8 cellular contexts compared by ENCODE assay signal in genomic region chr14:94173471-94173884, GRCh38. TPM values are rescaled to one million over a fixed set of nuclear protein-coding genes. Genes with fewer than 3 reads are reported as not detected.
DNase-seq lines count a peak whose midpoint lies in the region; ATAC-seq, FAIRE-seq and TF ChIP-seq lines count a peak whose summit lies in the region.

No MANE protein-coding gene starts in this region.

- H3K4me3 Mint-ChIP-seq in CD8-positive, alpha-beta memory T cell = peak overlapping the region; percentile 81 to 96 (median 85)

- no peaks in the 10 kb centered on the region for H4K20me1 ChIP-seq in GM12878 (ENCODE audit: control insufficient read depth, insufficient read depth)

- H3K9ac ChIP-seq in HUES64 (ENCODE audit: low read depth, low read length) (peak overlapping the region; percentile 38; the same call in 1 of the 2 replicates), GM12878 (ENCODE audit: control insufficient read depth, insufficient read depth, low read length) (no peak overlapping the region)

- RAD21 ChIA-PET in GM12878 (lab: Charles Lee; ENCODE audit: unreplicated experiment) = interaction anchor here (1.0 kb wide), 1 partner anchor 37 kb away, joined by 3 read pairs; no protein-coding TSS in a partner anchor

- peak overlapping the region in 6 of 8 donors; percentile 47 to 90 (median 78) for H3K27ac Mint-ChIP-seq in CD8-positive, alpha-beta memory T cell

- no peaks in the 10 kb centered on the region for H3K27me3 ChIP-seq in CD8-positive, alpha-beta memory T cell (ENCODE audit: insufficient read depth, low read length, poor library complexity, severe bottlenecking)
- H3K27me3 ChIP-seq in HUES64 (ENCODE audit: insufficient read depth, low read length) (peaks cover 46% of the 10 kb centered on the region), GM12878 (replicated peaks in 1 of 2; ENCODE audit: control insufficient read depth in 2 of 2, insufficient read depth in 2 of 2, low read length in 1 of 2) (peaks cover 0 to 25% of the 10 kb centered on the region in 2 experiments; a peak in 2 of 4 replicates), right lobe of liver (no peaks in the 10 kb centered on the region), tibial artery (peaks cover 3 to 52% of the 10 kb centered on the region in 2 donors)

- TF ChIP-seq CTCF in GM12878 (IDR thresholded peaks at IDR 0.05 in 2 of 3, conservative IDR thresholded peaks at IDR 0.05 in 1 of 3; ENCODE audit: control insufficient read depth in 2 of 3, extremely low read depth in 1 of 3, insufficient read depth in 1 of 3, low read depth in 3 of 3, low read length in 3 of 3) (no peak), right lobe of liver (IDR thresholded peaks at IDR 0.05) (no peak), tibial artery (IDR thresholded peaks at IDR 0.05) (no peak)

- peak in 1 of 5 donors; percentile 1 for DNase-seq in CD8-positive, alpha-beta memory T cell
- DNase-seq in GM12878 (ENCODE audit: low read depth, low spot score) (no peak), right lobe of liver (peak in 1 of 3 donors; percentile 30), tibial artery (no peak), A172 (ENCODE audit: low spot score) (no peak), GM19239 (ENCODE audit: insufficient read length, low spot score) (no peak)

- H3K27ac ChIP-seq in CD8-positive, alpha-beta memory T cell (ENCODE audit: low read depth, low read length) = no peak overlapping the region
- H3K27ac ChIP-seq in HUES64 (ENCODE audit: low read depth, low read length) = peak overlapping the region; percentile 62; the same call in 1 of the 2 replicates
- H3K27ac ChIP-seq in GM12878 (ENCODE audit: control insufficient read depth, insufficient read depth) = no peak overlapping the region
- no peak overlapping the region for H3K27ac ChIP-seq in right lobe of liver
- H3K27ac ChIP-seq in tibial artery = no peak overlapping the region

- no peaks in the 10 kb centered on the region for H3K79me2 ChIP-seq in GM12878 (ENCODE audit: control insufficient read depth, insufficient read depth, low read length)

- no TSS peak for BruUV-seq in GM12878 (replicated peaks; lab: Mats Ljungman, UMichigan)

- H3K9me3 Mint-ChIP-seq in CD8-positive, alpha-beta memory T cell = no peaks in the 10 kb centered on the region

- no peaks in the 10 kb centered on the region for H3K36me3 ChIP-seq in CD8-positive, alpha-beta memory T cell (ENCODE audit: insufficient read depth, low read length)
- H3K36me3 ChIP-seq in HUES64 (ENCODE audit: insufficient read depth, low read length) (no peaks in the 10 kb centered on the region), GM12878 (ENCODE audit: control insufficient read depth in 2 of 2, insufficient read depth in 2 of 2, low read length in 1 of 2) (no peaks in the 10 kb centered on the region), right lobe of liver (no peaks in the 10 kb centered on the region), tibial artery (no peaks in the 10 kb centered on the region)

- intact Hi-C loops in GM12878 (cut with micrococcal nuclease; ENCODE audit: unreplicated experiment) = no loop called here
- intact Hi-C loops in right lobe of liver (cut with DNase I) = no loop called here
- intact Hi-C loops in tibial artery (cut with DNase I; ENCODE audit: low total_unique reads) = no loop called here

- TF ChIP-seq POLR2A in GM12878 (IDR thresholded peaks at IDR 0.05; ENCODE audit: low read depth, low read length) (no peak), right lobe of liver (IDR thresholded peaks at IDR 0.05) (no peak)

- CTCF ChIA-PET in CD8-positive, alpha-beta memory T cell (lab: Charles Lee) = interaction anchor here (0.7 to 2.8 kb wide), 2 partner anchors 12 to 137 kb away, joined by 3 to 12 read pairs; no protein-coding TSS in a partner anchor
- CTCF ChIA-PET in GM12878 (lab: Yijun Ruan, JAX) = interaction anchor here (0.9 kb wide), 1 partner anchor 41 kb away, joined by 4 read pairs; no protein-coding TSS in a partner anchor

- no peaks in the 10 kb centered on the region for H3K36me3 Mint-ChIP-seq in CD8-positive, alpha-beta memory T cell

- peaks cover 16 to 29% (median 24%) of the 10 kb centered on the region in 3 donors for H3K4me1 Mint-ChIP-seq in CD8-positive, alpha-beta memory T cell

- TF ChIP-seq EP300 in GM12878 (IDR thresholded peaks at IDR 0.05; ENCODE audit: borderline replicate concordance in 1 of 2, control insufficient read depth in 1 of 2, low read depth in 2 of 2, low read length in 2 of 2) = no peak

- H2AFZ ChIP-seq in GM12878 (ENCODE audit: control insufficient read depth, low read depth, low read length) = peak overlapping the region; percentile 11

- 2% methylated on average over 20 of the region's 20 CpGs for WGBS in HUES64
- WGBS in GM12878 (ENCODE audit: insufficient coverage, insufficient replicate concordance, low lambda C conversion rate, missing lambda C conversion rate) = 12% methylated on average over 20 of the region's 20 CpGs
- WGBS in right lobe of liver (ENCODE audit: insufficient coverage, low coverage, low lambda C conversion rate, missing lambda C conversion rate) = 7% methylated on average over 20 of the region's 20 CpGs

- in situ Hi-C loops in GM12878 (cut with MboI) = no loop called here

- POLR2A ChIA-PET in CD8-positive, alpha-beta memory T cell (lab: Charles Lee) = no interaction called here
- POLR2A ChIA-PET in GM12878 (lab: Charles Lee) = no interaction called here

- H3K4me1 ChIP-seq in CD8-positive, alpha-beta memory T cell (ENCODE audit: insufficient read depth, low read length) = peaks cover 10% of the 10 kb centered on the region
- H3K4me1 ChIP-seq in HUES64 (ENCODE audit: insufficient read depth, low read length) (peaks cover 21% of the 10 kb centered on the region), GM12878 (ENCODE audit: control insufficient read depth, insufficient read depth, low read length) (no peaks in the 10 kb centered on the region; the same call in 1 of the 2 replicates), right lobe of liver (peaks cover 0 to 15% (median 2%) of the 10 kb centered on the region in 4 donors), tibial artery (peaks cover 6 to 22% (median 18%) of the 10 kb centered on the region in 4 donors)

- ATAC-seq in GM12878 (no peak), right lobe of liver (peak in 2 of 4 donors; percentile 0 to 2), GM19463 (IDR thresholded peaks at IDR 0.05; ENCODE audit: unreplicated experiment) (no peak)

- peaks cover 17 to 26% of the 10 kb centered on the region in 2 donors for H3K27me3 Mint-ChIP-seq in CD8-positive, alpha-beta memory T cell

- no peaks in the 10 kb centered on the region for H3K9me3 ChIP-seq in CD8-positive, alpha-beta memory T cell (ENCODE audit: low read length)
- no peaks in the 10 kb centered on the region for H3K9me3 ChIP-seq in HUES64 (ENCODE audit: insufficient read depth, low read depth, low read length)
- H3K9me3 ChIP-seq in GM12878 (replicated peaks; ENCODE audit: control insufficient read depth, insufficient read depth, low read length) = no peaks in the 10 kb centered on the region; the same call in 2 of the 3 replicates
- no peaks in the 10 kb centered on the region for H3K9me3 ChIP-seq in right lobe of liver
- no peaks in the 10 kb centered on the region for H3K9me3 ChIP-seq in tibial artery

- SMC1A ChIA-PET in GM12878 (lab: Charles Lee; ENCODE audit: uncharacterized antibody, unreplicated experiment) = no interaction called here

- TF ChIP-seq RAD21 in GM12878 (IDR thresholded peaks at IDR 0.05; ENCODE audit: insufficient read depth, low read depth, low read length) = no peak

- H3K4me2 ChIP-seq in GM12878 (ENCODE audit: control insufficient read depth, insufficient read depth) = peak overlapping the region; percentile 73

- peak overlapping the region; percentile 77 for H3K4me3 ChIP-seq in CD8-positive, alpha-beta memory T cell (ENCODE audit: low read length)
- H3K4me3 ChIP-seq in HUES64 (ENCODE audit: low read length) (peak overlapping the region; percentile 86), GM12878 (peak overlapping the region; percentile 77), right lobe of liver (peak overlapping the region; percentile 50 to 67 (median 50)), tibial artery (peak overlapping the region; percentile 53 to 68)

- FAIRE-seq in GM12878 (lab: Jason Lieb, UNC) (no peak), GM19239 (lab: Jason Lieb, UNC) (no peak)

RNA-seq across cellular contexts. Expression of gene PPP4R4, which starts 0.6 kb away (rescaled TPM):
- total RNA-seq in CD8-positive, alpha-beta memory T cell = 1 to 10 TPM; 1.2 to 1.8 TPM
- 0.17 TPM for polyA plus RNA-seq in CD8-positive, alpha-beta memory T cell
- 3.3 TPM for polyA plus RNA-seq in HUES64 (2013, experiment 1 of 2)
- 4.8 TPM for polyA plus RNA-seq in HUES64 (2013, experiment 2 of 2)
- 0.17 and 0.20 TPM in 2 replicates for total RNA-seq in GM12878 (2013; cell fraction: nucleolus; rRNA removed)
- total RNA-seq in GM12878 (2014; rRNA removed) (0.06 and 0.22 TPM in 2 replicates), GM12878 (2014; rRNA removed; fragmentation: Illumina TruSeq; extraction: Trizol) (0.13 and 0.28 TPM in 2 replicates), GM12878 (2021) (0.13 TPM in 1 of 2 replicates, not detected in the other), right lobe of liver (1 to 10 TPM in 3 of 6 experiments, under 1 TPM in 3; 0.26 to 4.1 (median 1.2) TPM)
- not detected for polyA plus RNA-seq in GM12878 (2011; ENCODE audit: low read depth)
- polyA plus RNA-seq in GM12878 (2011; rRNA removed) (0.10 and 0.13 TPM in 2 replicates), GM12878 (2014; fragmentation: Illumina TruSeq; extraction: Trizol) (0.01 TPM in 1 of 2 replicates, not detected in the other), GM12878 (2014; fragmentation: Nextera tagmentation; extraction: Ambion mirVana) (under 1 TPM in 1 of 2 experiments, not detected in 1; 0.02 TPM), GM12878 (2014; rRNA removed) (not detected in 2 replicates), GM12878 (2016; fragmentation: Nextera tagmentation; extraction: Ambion mirVana) (not detected)
- 0.07 and 0.17 TPM in 2 replicates for polyA plus RNA-seq in GM12878 (2011; cell fraction: cytosol; rRNA removed)
- not detected in 2 replicates for polyA plus RNA-seq in GM12878 (2011; cell fraction: nucleus; rRNA removed)
- polyA plus RNA-seq in GM12878 (2012) = 0.08 and 0.20 TPM in 2 replicates
- 0.07 and 0.62 TPM in 2 replicates for polyA minus RNA-seq in GM12878 (2011; rRNA and poly(A)+ RNA removed)
- polyA minus RNA-seq in GM12878 (2011; cell fraction: cytosol; rRNA and poly(A)+ RNA removed) = not detected in 2 replicates
- 0.24 and 0.96 TPM in 2 replicates for polyA minus RNA-seq in GM12878 (2011; cell fraction: nucleus; rRNA and poly(A)+ RNA removed)
- total RNA-seq in A172 (2014; rRNA removed; shearing (Covaris generic)) = 1.5 and 3.6 TPM in 2 replicates

RNA-seq across cellular contexts. Expression of gene IFI27L2, which starts 44.1 kb away (rescaled TPM):
- total RNA-seq in CD8-positive, alpha-beta memory T cell = 10 to 100 TPM; 55.9 to 58.5 TPM
- polyA plus RNA-seq in CD8-positive, alpha-beta memory T cell = 95.5 TPM
- 23.7 TPM for polyA plus RNA-seq in HUES64 (2013, experiment 1 of 2)
- polyA plus RNA-seq in HUES64 (2013, experiment 2 of 2) = 34.0 TPM
- total RNA-seq in GM12878 (2013; cell fraction: nucleolus; rRNA removed) = 7.1 and 11.9 TPM in 2 replicates
- total RNA-seq in GM12878 (2014; rRNA removed) (109 and 134 TPM in 2 replicates), GM12878 (2014; rRNA removed; fragmentation: Illumina TruSeq; extraction: Trizol) (46.9 and 54.2 TPM in 2 replicates), GM12878 (2021) (59.5 and 66.9 TPM in 2 replicates), right lobe of liver (1 to 10 TPM in 5 of 6 experiments, not detected in 1; 1.8 to 7.9 (median 4.1) TPM)
- polyA plus RNA-seq in GM12878 (2011; ENCODE audit: low read depth) = 39.6 TPM
- polyA plus RNA-seq in GM12878 (2011; rRNA removed) (21.0 and 41.9 TPM in 2 replicates), GM12878 (2014; fragmentation: Illumina TruSeq; extraction: Trizol) (8.9 and 31.9 TPM in 2 replicates), GM12878 (2014; fragmentation: Nextera tagmentation; extraction: Ambion mirVana) (10 to 100 TPM; 26.6 to 61.2 TPM), GM12878 (2014; rRNA removed) (121 and 126 TPM in 2 replicates), GM12878 (2016; fragmentation: Nextera tagmentation; extraction: Ambion mirVana) (10 to 100 TPM; 80.4 to 81.8 TPM)
- 113 and 133 TPM in 2 replicates for polyA plus RNA-seq in GM12878 (2011; cell fraction: cytosol; rRNA removed)
- 49.5 and 53.8 TPM in 2 replicates for polyA plus RNA-seq in GM12878 (2011; cell fraction: nucleus; rRNA removed)
- polyA plus RNA-seq in GM12878 (2012) = 99.3 and 161 TPM in 2 replicates
- polyA minus RNA-seq in GM12878 (2011; rRNA and poly(A)+ RNA removed) = 15.3 and 34.3 TPM in 2 replicates
- polyA minus RNA-seq in GM12878 (2011; cell fraction: cytosol; rRNA and poly(A)+ RNA removed) = 10.2 and 11.0 TPM in 2 replicates
- polyA minus RNA-seq in GM12878 (2011; cell fraction: nucleus; rRNA and poly(A)+ RNA removed) = 10.2 and 18.1 TPM in 2 replicates
- total RNA-seq in A172 (2014; rRNA removed; shearing (Covaris generic)) = 86.1 and 89.0 TPM in 2 replicates
